ENCODE assay signal across 14 cellular contexts in the genomic region with DNA sequence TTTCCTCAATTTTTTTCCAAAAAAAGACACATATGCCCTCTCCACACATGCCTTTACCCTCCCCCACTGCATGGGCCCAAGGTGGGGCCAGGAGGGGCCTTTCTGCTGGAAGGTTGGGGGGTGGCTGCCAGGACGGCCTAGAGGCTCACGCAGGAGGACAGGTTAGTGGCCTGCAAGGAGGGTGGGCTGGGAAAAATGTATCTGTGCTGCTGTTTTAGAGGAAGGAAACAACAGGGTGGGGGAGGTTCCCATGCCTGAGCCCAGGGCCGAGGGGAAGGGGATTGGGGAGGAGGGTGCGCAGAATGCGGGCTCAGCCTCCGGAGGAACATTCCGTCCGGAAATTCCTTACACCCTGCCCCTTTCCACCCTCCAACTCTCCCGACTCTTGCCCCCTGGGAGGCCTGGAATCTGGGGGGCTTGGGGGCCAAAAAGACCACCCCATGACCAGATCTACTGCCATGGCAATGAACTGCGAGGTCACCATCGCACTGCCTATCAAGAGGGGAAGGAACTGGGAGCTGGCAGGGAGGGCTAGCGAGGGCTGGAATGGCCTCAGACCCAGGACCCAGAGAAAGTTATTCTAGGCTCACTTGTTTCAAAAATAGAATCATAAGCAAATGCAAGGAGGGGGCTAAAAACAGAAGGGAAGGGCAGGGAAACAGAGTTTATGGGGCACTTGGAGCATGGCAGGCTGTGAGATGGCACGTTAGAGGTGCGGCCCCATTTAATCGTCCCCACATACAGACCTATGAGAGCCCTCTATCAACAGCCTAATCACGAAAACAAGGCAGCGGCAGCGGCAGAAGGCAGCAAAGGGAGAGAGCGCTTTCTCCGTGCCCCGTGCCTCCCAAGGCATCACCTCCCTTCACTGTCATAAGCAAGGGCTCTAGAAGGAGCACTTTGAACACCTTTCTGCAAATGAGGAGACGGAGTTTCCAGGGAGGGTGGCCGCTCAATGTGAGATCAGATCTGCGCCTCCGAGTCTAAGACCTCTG.
A peak's percentile ranks its signal among the peaks of the same experiment; 100 is the strongest.
DNase-seq lines count a peak whose midpoint lies in the region; ATAC-seq and TF ChIP-seq lines count a peak whose summit lies in the region.
"Had no signal": no experiment of that assay in that cellular context is flagged by ENCODE, and none has a peak within 500 bp of the region (broad histone marks: within the 10 kb centered on the region; RNA-seq: fewer than 3 reads in every experiment).

No MANE protein-coding gene starts in this region.

- H3K9me3 ChIP-seq in neuronal stem cell (replicated peaks in 1 of 2; ENCODE audit: control insufficient read depth in 2 of 2, insufficient read depth in 1 of 2, low read depth in 1 of 2, low read length in 2 of 2) = no peaks in the 10 kb centered on the region
- H3K9me3 ChIP-seq in transverse colon = no peaks in the 10 kb centered on the region
- H3K9me3 ChIP-seq in hepatocyte (ENCODE audit: low read depth) = no peaks in the 10 kb centered on the region

- peaks cover 0 to 8% (median 0%) of the 10 kb centered on the region in 3 experiments for H3K27me3 ChIP-seq in neuronal stem cell (ENCODE audit: control insufficient read depth in 3 of 3, insufficient read depth in 3 of 3, low read depth in 1 of 3, low read length in 3 of 3)
- no peaks in the 10 kb centered on the region for H3K27me3 ChIP-seq in transverse colon
- H3K27me3 ChIP-seq in hepatocyte = no peaks in the 10 kb centered on the region

- peak overlapping the region; percentile 58 for H3K27ac ChIP-seq in adipose tissue (ENCODE audit: low read depth, low read length)
- no peak overlapping the region for H3K27ac ChIP-seq in neuronal stem cell (replicated peaks; ENCODE audit: low read length)
- peak overlapping the region; percentile 85 to 95 (median 89) for H3K27ac ChIP-seq in transverse colon
- no peak overlapping the region for H3K27ac ChIP-seq in hepatocyte

- H3K79me2 ChIP-seq in hepatocyte = peaks cover 4% of the 10 kb centered on the region

- H3K18ac ChIP-seq in neuronal stem cell (ENCODE audit: low read length) = peak overlapping the region; percentile 57

- H3K4ac ChIP-seq in neuronal stem cell (ENCODE audit: low read length) = no peak overlapping the region

- no peak overlapping the region for H4K91ac ChIP-seq in neuronal stem cell (ENCODE audit: low read depth, low read length, poor library complexity)

- 52 to 78% (median 56%) methylated on average over 25 of the region's 25 CpGs for WGBS in adipose tissue, 3 donors
- no CpG with 5 or more reads among the region's 25 CpGs for WGBS in neuronal stem cell (ENCODE audit: extremely low coverage in 2 of 2, insufficient read length in 2 of 2, insufficient replicate concordance in 1 of 2), 2 donors
- WGBS in transverse colon (ENCODE audit: low coverage in 1 of 2), 2 donors = 58 to 63% methylated on average over 11 to 25 of the region's 25 CpGs
- 85% methylated on average over 21 of the region's 25 CpGs for WGBS in hepatocyte (ENCODE audit: low lambda C conversion rate, missing lambda C conversion rate)

- H3K23ac ChIP-seq in neuronal stem cell (ENCODE audit: low read depth, low read length, poor library complexity) = no peak overlapping the region

- DNase-seq in left ventricle myocardium superior = peak; percentile 47
- DNase-seq in neuronal stem cell (ENCODE audit: low spot score) = no peak
- DNase-seq in transverse colon = no peak
- DNase-seq in cortex of kidney (lab: John Stamatoyannopoulos, UW) = no peak
- DNase-seq in hepatocyte (ENCODE audit: low spot score) = no peak
- no peak for DNase-seq in foreskin melanocyte
- DNase-seq in NCI-H1092 (lab: John Stamatoyannopoulos, UW) = no peak
- DNase-seq: activated CD4-positive, alpha-beta T cell treated with anti-CD3 and anti-CD28 coated beads, Interleukin-2, amount 10 ng/mL, durations not matched to agents 7 days and 5 days; CD8-positive, alpha-beta T cell; GF-D8; NCI-H2171; small intestine; T-cell had no signal

- no peak overlapping the region for H2BK12ac ChIP-seq in neuronal stem cell (ENCODE audit: low read length)

- H3K9me2 ChIP-seq in hepatocyte (replicated peaks; ENCODE audit: insufficient read depth) = no peaks in the 10 kb centered on the region

- no peaks in the 10 kb centered on the region for H3K79me1 ChIP-seq in neuronal stem cell (ENCODE audit: low read depth, low read length)

- no peak overlapping the region for H2AK5ac ChIP-seq in neuronal stem cell (ENCODE audit: low read depth, low read length)

- peak overlapping the region; percentile 24 for H3K4me2 ChIP-seq in neuronal stem cell (ENCODE audit: insufficient read depth, low read length, poor library complexity, severe bottlenecking)
- no peak overlapping the region for H3K4me2 ChIP-seq in hepatocyte

- peak; percentile 38 for TF ChIP-seq EP300 in transverse colon (IDR thresholded peaks at IDR 0.05; ENCODE audit: low read depth)

- TF ChIP-seq POLR2A in transverse colon (IDR thresholded peaks at IDR 0.05) = no peak

- in situ Hi-C loops in transverse colon (cut with MboI; ENCODE audit: low pct_ligation_motif_present in 1 of 4, low pct_unique_long_range_greater_than_20kb in 1 of 4, low sequenced_read_pairs in 3 of 4) = no loop called here

- H3K4me1 ChIP-seq in neuronal stem cell (ENCODE audit: control insufficient read depth in 2 of 2, insufficient read depth in 1 of 2, low read depth in 1 of 2, low read length in 2 of 2) (peaks cover 0 to 8% of the 10 kb centered on the region in 2 donors), transverse colon (peaks cover 54 to 93% (median 73%) of the 10 kb centered on the region in 4 donors), hepatocyte (ENCODE audit: insufficient read depth) (peaks cover 25% of the 10 kb centered on the region)

- peak; percentile 44 for ATAC-seq in left ventricle myocardium superior
- ATAC-seq: CD8-positive, alpha-beta T cell; T-cell had no signal

- no peak overlapping the region for H2BK15ac ChIP-seq in neuronal stem cell (ENCODE audit: low read length)

- H2BK120ac ChIP-seq in neuronal stem cell (ENCODE audit: low read depth, low read length) = no peak overlapping the region

- no peaks in the 10 kb centered on the region for H3K36me3 ChIP-seq in neuronal stem cell (replicated peaks in 1 of 2; ENCODE audit: control insufficient read depth in 2 of 2, insufficient read depth in 2 of 2, low read length in 2 of 2)
- no peaks in the 10 kb centered on the region for H3K36me3 ChIP-seq in transverse colon
- H3K36me3 ChIP-seq in hepatocyte (replicated peaks; ENCODE audit: insufficient read depth, low read depth) = no peaks in the 10 kb centered on the region

- H3K14ac ChIP-seq in neuronal stem cell (ENCODE audit: low read length) = no peak overlapping the region

- H3K4me3 ChIP-seq in neuronal stem cell (ENCODE audit: low read length in 2 of 2) (no peak overlapping the region), transverse colon (no peak overlapping the region), hepatocyte (no peak overlapping the region)

- TF ChIP-seq CTCF in transverse colon (IDR thresholded peaks at IDR 0.05) (no peak), hepatocyte (IDR thresholded peaks at IDR 0.05; ENCODE audit: poor library complexity) (no peak)

- no peak overlapping the region for H2BK5ac ChIP-seq in neuronal stem cell (ENCODE audit: low read length)

- no peak overlapping the region for H4K8ac ChIP-seq in neuronal stem cell (ENCODE audit: low read depth, low read length)

- intact Hi-C loops in left ventricle myocardium superior (cut with micrococcal nuclease) (no loop called here), transverse colon (cut with DNase I; ENCODE audit: low total_unique reads) (no loop called here)

- H3K9ac ChIP-seq in neuronal stem cell (ENCODE audit: low read depth, low read length, poor library complexity) = no peak overlapping the region

- no peak overlapping the region for H2AFZ ChIP-seq in neuronal stem cell (ENCODE audit: low read length)
- no peak overlapping the region for H2AFZ ChIP-seq in hepatocyte

- peaks cover 2% of the 10 kb centered on the region for H4K20me1 ChIP-seq in hepatocyte (ENCODE audit: insufficient read depth, poor library complexity, severe bottlenecking)

Comparison
In these comparisons a context has a peak if more than half of its experiments do, and no peak if none do; other contexts are left out.
1. H3K27ac ChIP-seq: peak in adipose tissue (single experiment) and transverse colon (4 of 4); none in neuronal stem cell (single experiment) and hepatocyte (single experiment).